In the genomic region with DNA sequence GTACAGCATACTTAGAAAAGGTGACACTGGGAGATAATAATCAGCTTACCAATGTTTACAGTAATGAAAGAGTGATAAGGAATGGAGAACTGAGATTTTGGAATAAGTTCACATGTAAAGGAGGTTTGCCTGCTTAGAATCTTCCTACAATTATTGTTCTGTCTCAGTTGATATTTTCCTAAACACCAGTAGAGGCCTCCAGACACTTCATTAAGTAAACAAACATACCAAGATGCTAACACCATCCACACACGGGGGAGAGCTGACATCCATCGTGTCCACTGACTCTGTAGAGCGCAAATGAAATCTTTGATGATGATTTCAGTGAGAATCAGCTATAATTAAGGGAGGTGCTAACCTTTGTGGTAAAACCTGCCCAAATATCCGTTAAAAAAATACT, we compare ENCODE assay signal across 8 cellular contexts.
DNase-seq lines count a peak whose midpoint lies in the region; ATAC-seq, FAIRE-seq and TF ChIP-seq lines count a peak whose summit lies in the region.

No MANE protein-coding gene starts in this region.

- DNase-seq in Right ventricle myocardium inferior (ENCODE audit: missing footprints) (no peak), right atrium auricular region (ENCODE audit: low spot score) (no peak), SK-N-DZ (ENCODE audit: low spot score) (peak; percentile 27), heart right ventricle (no peak), vagina (ENCODE audit: extremely low spot score in 2 of 2) (no peak), GM19239 (ENCODE audit: insufficient read length, low spot score) (no peak)
- DNase-seq in activated naive CD4-positive, alpha-beta T cell treated with Interleukin-2 at 50 U/mL for 16 hours = no peak

- H3K27ac ChIP-seq in right atrium auricular region = no peak overlapping the region
- H3K27ac ChIP-seq in heart right ventricle = no peak overlapping the region
- no peak overlapping the region for H3K27ac ChIP-seq in vagina

- 16 to 23% methylated on average over 4 of the region's 4 CpGs for WGBS in heart right ventricle, 2 donors

- peak in 1 of 2 donors; percentile 49 for TF ChIP-seq CTCF in right atrium auricular region (IDR thresholded peaks at IDR 0.05)
- TF ChIP-seq CTCF in heart right ventricle (IDR thresholded peaks at IDR 0.05) = peak in 7 of 9 donors; percentile 37 to 64 (median 53)
- TF ChIP-seq CTCF in vagina (IDR thresholded peaks at IDR 0.05) = peak in 2 of 3 experiments; percentile 33 to 38

- ATAC-seq in Right ventricle myocardium inferior (peak; percentile 88), heart right ventricle (peak in 7 of 8 donors; percentile 50 to 88 (median 77)), GM21737 (IDR thresholded peaks at IDR 0.05; ENCODE audit: unreplicated experiment) (no peak)

- FAIRE-seq in GM19239 (lab: Jason Lieb, UNC) = no peak

- no peaks in the 10 kb centered on the region for H3K9me3 ChIP-seq in right atrium auricular region
- peaks cover 0 to 6% (median 0%) of the 10 kb centered on the region in 11 donors for H3K9me3 ChIP-seq in heart right ventricle
- no peaks in the 10 kb centered on the region for H3K9me3 ChIP-seq in vagina

- intact Hi-C loops in Right ventricle myocardium inferior (cut with DNase I) = loop anchor here (5.0 kb wide), 1 partner anchor 688 kb away; a partner anchor contains a TSS
- intact Hi-C loops in heart right ventricle (cut with DNase I) = loop anchor here in 5 of 10 donors (2.0 to 10.0 kb wide), 3 partner anchors 688 to 816 kb away; a partner anchor contains a TSS
- intact Hi-C loops in vagina (cut with DNase I) = no loop called here

- H3K4me3 ChIP-seq in right atrium auricular region (no peak overlapping the region), heart right ventricle (no peak overlapping the region), vagina (no peak overlapping the region)

- no peaks in the 10 kb centered on the region for H3K36me3 ChIP-seq in right atrium auricular region
- H3K36me3 ChIP-seq in heart right ventricle = no peaks in the 10 kb centered on the region
- no peaks in the 10 kb centered on the region for H3K36me3 ChIP-seq in vagina

- no peaks in the 10 kb centered on the region for H3K4me1 ChIP-seq in right atrium auricular region
- no peaks in the 10 kb centered on the region for H3K4me1 ChIP-seq in heart right ventricle
- H3K4me1 ChIP-seq in vagina = no peaks in the 10 kb centered on the region

- H3K27me3 ChIP-seq in right atrium auricular region = no peaks in the 10 kb centered on the region
- H3K27me3 ChIP-seq in heart right ventricle = no peaks in the 10 kb centered on the region
- no peaks in the 10 kb centered on the region for H3K27me3 ChIP-seq in vagina

- TF ChIP-seq POLR2A in vagina (IDR thresholded peaks at IDR 0.05) = no peak
